ENCODE assay signal across 29 cellular contexts in genomic region chr12:114334395-114334794, GRCh38.
"Had no signal": no experiment of that assay in that cellular context is flagged by ENCODE, and none has a peak within 500 bp of the region (broad histone marks: within the 10 kb centered on the region; RNA-seq: fewer than 3 reads in every experiment).

No MANE protein-coding gene starts in this region.

- H3K9me3 ChIP-seq: colonic mucosa, esophagus muscularis mucosa, esophagus squamous epithelium, gastrocnemius medialis, gastroesophageal sphincter had no signal

- H3K4me2 ChIP-seq: hepatocyte had no signal

- H3K4me3 Mint-ChIP-seq: dendritic cell treated with granulocyte-macrophage colony-stimulating factor and Interleukin-4, amounts not matched to agents 40 ng/mL and 50 ng/mL, for 4 days; effector memory CD8-positive, alpha-beta T cell; endodermal cell had no signal

- H3K27ac ChIP-seq: colonic mucosa, coronary artery, dorsolateral prefrontal cortex, epithelial cell of prostate, esophagus muscularis mucosa, esophagus squamous epithelium, foreskin keratinocyte, gastrocnemius medialis, gastroesophageal sphincter, heart left ventricle, heart right ventricle, hepatocyte had no signal

- H2AFZ ChIP-seq: hepatocyte had no signal

- H3K4me3 ChIP-seq: colonic mucosa, coronary artery, dorsolateral prefrontal cortex, esophagus muscularis mucosa, esophagus squamous epithelium, gastrocnemius medialis, gastroesophageal sphincter, heart left ventricle, heart right ventricle, hepatocyte had no signal

- H3K27ac Mint-ChIP-seq: dendritic cell treated with granulocyte-macrophage colony-stimulating factor and Interleukin-4, amounts not matched to agents 40 ng/mL and 50 ng/mL, for 4 days; effector memory CD8-positive, alpha-beta T cell; endodermal cell had no signal

- H3K4me1 ChIP-seq: colonic mucosa, esophagus squamous epithelium, foreskin keratinocyte, gastrocnemius medialis, gastroesophageal sphincter had no signal

- H3K79me2 ChIP-seq: hepatocyte had no signal

- DNase-seq: colonic mucosa; cortex of kidney; dermis blood vessel endothelial cell; dorsolateral prefrontal cortex; effector CD4-positive, alpha-beta T cell; effector CD8-positive, alpha-beta T cell; effector memory CD4-positive, alpha-beta T cell; effector memory CD8-positive, alpha-beta T cell; endodermal cell; erythroblast; esophagus squamous epithelium; foreskin fibroblast; foreskin keratinocyte; foreskin melanocyte; gastrocnemius medialis; glutamatergic neuron; head of caudate nucleus; heart left ventricle; heart right ventricle had no signal

- H3K9me3 Mint-ChIP-seq: dendritic cell treated with granulocyte-macrophage colony-stimulating factor and Interleukin-4, amounts not matched to agents 40 ng/mL and 50 ng/mL, for 4 days had no signal

- FAIRE-seq: endometrium, endothelial cell of umbilical vein, frontal cortex had no signal

- H3K27me3 ChIP-seq: colonic mucosa, esophagus muscularis mucosa, foreskin keratinocyte, gastrocnemius medialis, heart right ventricle, hepatocyte had no signal

- H3K36me3 ChIP-seq: colonic mucosa, esophagus muscularis mucosa, esophagus squamous epithelium, gastrocnemius medialis, gastroesophageal sphincter, heart left ventricle, heart right ventricle had no signal

- ATAC-seq: effector memory CD8-positive, alpha-beta T cell; esophagus mucosa; foreskin keratinocyte; gastrocnemius medialis; gastroesophageal sphincter; heart left ventricle; heart right ventricle had no signal
